ENCODE assay signal across 17 cellular contexts in the genomic region with DNA sequence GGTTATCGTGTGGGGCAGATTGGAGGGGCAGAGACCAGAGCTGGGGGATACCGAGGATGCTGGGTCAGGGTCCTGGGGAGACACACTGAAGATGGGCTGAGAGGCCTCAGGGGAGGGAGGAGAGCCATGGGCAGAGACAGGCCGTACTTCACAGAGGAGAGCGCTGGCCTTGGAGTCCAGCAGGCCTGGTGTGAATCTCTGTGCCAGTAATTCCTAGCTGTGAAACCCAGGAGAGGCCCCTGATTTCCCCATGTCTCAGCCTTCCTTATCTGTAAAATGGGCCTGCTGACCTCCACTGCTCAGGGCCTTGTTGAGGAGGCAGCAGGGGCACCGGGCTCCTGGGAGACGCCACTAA. TPM values are rescaled to one million over a fixed set of nuclear protein-coding genes. Genes with fewer than 3 reads are reported as not detected.
DNase-seq lines count a peak whose midpoint lies in the region; ATAC-seq, FAIRE-seq and TF ChIP-seq lines count a peak whose summit lies in the region.
"Had no signal": no experiment of that assay in that cellular context is flagged by ENCODE, and none has a peak within 500 bp of the region (broad histone marks: within the 10 kb centered on the region; RNA-seq: fewer than 3 reads in every experiment).

No MANE protein-coding gene starts in this region.

- H2AFZ ChIP-seq in GM23338 = 0 out of 2 replicates have a peak overlapping the region, but pooled peaks have one; percentile 38

- H3K4me2 ChIP-seq in GM23338 = no peak overlapping the region

- 18 to 46% (median 21%) methylated on average over 6 of the region's 6 CpGs for WGBS in ovary, 3 donors
- 33 to 61% methylated on average over 2 to 6 of the region's 6 CpGs for WGBS in transverse colon (ENCODE audit: low coverage in 1 of 2), 2 donors

- H3K27me3 ChIP-seq in GM23338 (ENCODE audit: insufficient read depth) (0 out of 2 replicates have a peak, but pooled peaks cover 3% of the 10 kb centered on the region), ovary (no peaks in the 10 kb centered on the region), transverse colon (peaks cover 22% of the 10 kb centered on the region)

- TF ChIP-seq POLR2A in ovary (IDR thresholded peaks at IDR 0.05) (no peak), GM12891 (IDR thresholded peaks at IDR 0.05; ENCODE audit: low read depth, low read length) (no peak), transverse colon (IDR thresholded peaks at IDR 0.05) (no peak)

- H3K9me3 ChIP-seq in ovary = no peaks in the 10 kb centered on the region
- H3K9me3 ChIP-seq in transverse colon = no peaks in the 10 kb centered on the region

- no peaks in the 10 kb centered on the region for H4K20me1 ChIP-seq in GM23338 (replicated peaks; ENCODE audit: insufficient read depth)

- no peak overlapping the region for H3K27ac Mint-ChIP-seq in GM23338
- H3K27ac Mint-ChIP-seq in endothelial cell (ENCODE audit: unreplicated experiment) = peak overlapping the region; percentile 19
- H3K27ac Mint-ChIP-seq: H9 had no signal

- H3K4me1 ChIP-seq in GM23338 (ENCODE audit: insufficient read depth) (no peaks in the 10 kb centered on the region; the same call in 1 of the 2 replicates), ovary (ENCODE audit: insufficient read depth) (peaks cover 13% of the 10 kb centered on the region), transverse colon (peaks cover 0 to 6% (median 4%) of the 10 kb centered on the region in 4 donors)

- intact Hi-C loops in ovary (cut with DNase I) (no loop called here), transverse colon (cut with DNase I; ENCODE audit: low total_unique reads) (no loop called here)

- H3K4me3 ChIP-seq in GM23338 (no peak overlapping the region), ovary (no peak overlapping the region), transverse colon (no peak overlapping the region)
- H3K4me3 ChIP-seq: GM12878, K562 had no signal

- H3K27me3 Mint-ChIP-seq in GM23338 (ENCODE audit: insufficient read depth, low read depth, poor library complexity) (peaks cover 19% of the 10 kb centered on the region), endothelial cell (ENCODE audit: unreplicated experiment) (peaks cover 12% of the 10 kb centered on the region)

- H3K9me3 Mint-ChIP-seq in GM23338 = no peaks in the 10 kb centered on the region; the same call in 2 of the 3 replicates
- H3K9me3 Mint-ChIP-seq in endothelial cell (ENCODE audit: unreplicated experiment) = no peaks in the 10 kb centered on the region
- H3K9me3 Mint-ChIP-seq: CD4-positive, alpha-beta memory T cell; H9 had no signal

- H3K36me3 Mint-ChIP-seq in GM23338 (ENCODE audit: low read depth) (no peaks in the 10 kb centered on the region), endothelial cell (ENCODE audit: low read depth, unreplicated experiment) (no peaks in the 10 kb centered on the region)
- H3K36me3 Mint-ChIP-seq: CD4-positive, alpha-beta memory T cell had no signal

- H3K9me2 ChIP-seq in GM23338 (ENCODE audit: insufficient read depth) = no peaks in the 10 kb centered on the region

- H3K4me3 Mint-ChIP-seq in GM23338 (no peak overlapping the region), endothelial cell (ENCODE audit: unreplicated experiment) (no peak overlapping the region)
- H3K4me3 Mint-ChIP-seq: CD4-positive, alpha-beta memory T cell; H9 had no signal

- no peak overlapping the region for H3K27ac ChIP-seq in GM23338 (ENCODE audit: low read depth)
- peak overlapping the region in 1 of 2 donors; percentile 26 for H3K27ac ChIP-seq in ovary
- H3K27ac ChIP-seq in transverse colon = no peak overlapping the region

- in situ Hi-C loops in transverse colon (cut with MboI; ENCODE audit: low pct_ligation_motif_present in 1 of 4, low pct_unique_long_range_greater_than_20kb in 1 of 4, low sequenced_read_pairs in 3 of 4) = no loop called here

- H3K36me3 ChIP-seq in GM23338 (ENCODE audit: insufficient read depth) (no peaks in the 10 kb centered on the region), ovary (no peaks in the 10 kb centered on the region), transverse colon (no peaks in the 10 kb centered on the region)

- no peak for TF ChIP-seq CTCF in GM23338 (conservative IDR thresholded peaks at IDR 0.05; ENCODE audit: low read depth in 2 of 2)
- no peak for TF ChIP-seq CTCF in endothelial cell (IDR thresholded peaks at IDR 0.05; ENCODE audit: unreplicated experiment)
- no peak for TF ChIP-seq CTCF in ovary (IDR thresholded peaks at IDR 0.05)
- no peak for TF ChIP-seq CTCF in transverse colon (IDR thresholded peaks at IDR 0.05)

- H3K4me1 Mint-ChIP-seq in GM23338 (peaks cover 22% of the 10 kb centered on the region), endothelial cell (ENCODE audit: unreplicated experiment) (peaks cover 5% of the 10 kb centered on the region)

- ATAC-seq in GM23338 (no peak), HG03442 (IDR thresholded peaks at IDR 0.05; ENCODE audit: unreplicated experiment) (no peak)
- ATAC-seq: HepG2, K562 had no signal

- no peak for DNase-seq in GM23338 (ENCODE audit: low spot score)
- DNase-seq in endothelial cell (ENCODE audit: low spot score) = no peak
- peak in 3 of 5 donors; percentile 33 to 51 (median 35) for DNase-seq in ovary
- no peak for DNase-seq in NCI-H510A treated with DMSO at 0.1 percent for 48 hours (lab: John Stamatoyannopoulos, UW)
- DNase-seq in GM12891 (ENCODE audit: insufficient read length, low spot score) = no peak
- no peak for DNase-seq in transverse colon
- DNase-seq: AML-193; C1 segment of cervical spinal cord; CD4-positive, alpha-beta memory T cell; DMS79; GOT3; H9 had no signal

- no peaks in the 10 kb centered on the region for H3F3A ChIP-seq in GM23338 (replicated peaks; ENCODE audit: low read depth)

- TF ChIP-seq EP300 in ovary (IDR thresholded peaks at IDR 0.05) (no peak), transverse colon (IDR thresholded peaks at IDR 0.05; ENCODE audit: low read depth) (no peak)

- no peak for FAIRE-seq in GM12891 (lab: Jason Lieb, UNC)
- FAIRE-seq: GM12878, HepG2, HTR-8/SVneo, K562 had no signal

- no peaks in the 10 kb centered on the region for H3K79me2 ChIP-seq in GM23338 (replicated peaks; ENCODE audit: insufficient read depth)

TF ChIP-seq in GM23338, 12 proteins besides CTCF, POLR2A, EP300 and RAD21:
- TF ChIP-seq NANOG (IDR thresholded peaks at IDR 0.05; ENCODE audit: borderline replicate concordance) (no peak), ZNF331 (CRISPR knock-in tag; IDR thresholded peaks at IDR 0.05; ENCODE audit: low read depth) (no peak), POLR2AphosphoS5 (IDR thresholded peaks at IDR 0.05; ENCODE audit: low read depth) (no peak), EZH2phosphoT487 (IDR thresholded peaks at IDR 0.05; ENCODE audit: unreplicated experiment) (no peak)

TF ChIP-seq in GM12891, 5 proteins besides CTCF, POLR2A, EP300 and RAD21:
- TF ChIP-seq POU2F2 (IDR thresholded peaks at IDR 0.05; ENCODE audit: low read depth, low read length) = no peak
- TF ChIP-seq SPI1 (IDR thresholded peaks at IDR 0.05; ENCODE audit: low read depth, low read length) = no peak
- TF ChIP-seq PAX5 (IDR thresholded peaks at IDR 0.05; ENCODE audit: insufficient read depth, low read length, severe bottlenecking) = no peak
- TF ChIP-seq POLR2AphosphoS5 (IDR thresholded peaks at IDR 0.05; ENCODE audit: low read depth, low read length) = no peak
- no peak for TF ChIP-seq TAF1 (IDR thresholded peaks at IDR 0.05; ENCODE audit: low read depth, low read length)

RNA-seq across cellular contexts. Expression of gene CACNA1I, which starts 23.4 kb away (rescaled TPM):
- total RNA-seq in GM23338 (2014; rRNA removed; shearing (Covaris generic)) = 1.7 and 2.4 TPM in 2 replicates
- polyA plus RNA-seq in GM23338 (2016; fragmentation: Nextera tagmentation; extraction: Ambion mirVana) (0.42 and 0.47 TPM in 2 replicates), ovary (under 1 TPM; 0.02 to 0.07 TPM)
- total RNA-seq in endothelial cell (ENCODE audit: unreplicated experiment) (0.10 TPM), ovary (under 1 TPM in 6 of 7 donors, not detected in 1; 0.05 to 0.23 (median 0.11) TPM), transverse colon (1 to 10 TPM in 2 of 4 donors, under 1 TPM in 2; 0.14 to 1.1 (median 0.66) TPM)
- not detected for polyA plus RNA-seq in GM12891 (2012; ENCODE audit: low read depth, missing spikeins)
- total RNA-seq: HepG2 had no signal
- polyA plus RNA-seq: HepG2 had no signal

Comparison
In these comparisons a context has a peak if more than half of its experiments do, and no peak if none do; other contexts are left out.
1. DNase-seq: peak in ovary (3 of 5); none in GM23338 (single experiment), endothelial cell (single experiment), NCI-H510A treated with DMSO at 0.1 percent for 48 hours (single experiment), GM12891 (single experiment) and transverse colon (single experiment).